In the genomic region with DNA sequence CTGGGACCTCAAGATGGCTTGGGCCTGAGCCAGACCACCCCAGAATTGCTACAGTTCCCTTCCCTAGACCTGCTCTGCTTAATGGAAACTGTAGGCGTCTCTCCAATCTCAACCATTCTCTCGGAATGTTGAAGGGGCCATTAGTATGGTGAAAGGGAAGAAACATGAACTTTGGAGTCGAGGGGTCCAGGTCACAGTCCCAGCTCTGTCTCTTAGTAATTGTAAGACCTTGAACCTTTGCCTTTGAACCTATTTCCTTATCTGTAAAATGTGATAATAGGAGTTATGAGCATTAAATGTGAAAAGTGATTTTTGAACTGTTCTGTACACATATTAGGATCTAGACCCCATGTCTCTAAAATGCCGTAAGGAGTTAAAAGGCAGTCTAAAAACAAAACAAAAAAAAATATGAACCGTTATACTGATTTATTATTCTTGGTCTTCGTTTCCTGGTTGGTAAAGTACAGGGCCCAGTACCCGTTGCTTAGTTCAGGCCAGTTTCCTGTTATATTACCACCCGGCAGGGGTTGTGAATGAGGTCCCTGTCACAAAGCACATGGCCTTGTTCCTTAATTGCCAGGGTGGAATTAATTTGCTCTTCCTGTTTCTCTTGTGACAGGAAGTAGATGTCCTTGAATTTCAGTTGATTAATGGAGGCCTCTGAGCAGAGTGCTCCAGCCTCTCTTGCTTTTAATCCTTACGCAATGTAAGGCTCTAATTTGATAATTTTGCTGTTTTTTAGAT, we compare ENCODE assay signal across 13 cellular contexts. TPM values are rescaled to one million over a fixed set of nuclear protein-coding genes. Genes with fewer than 3 reads are reported as not detected.
DNase-seq lines count a peak whose midpoint lies in the region; TF ChIP-seq lines count a peak whose summit lies in the region.
"Had no signal": no experiment of that assay in that cellular context is flagged by ENCODE, and none has a peak within 500 bp of the region (broad histone marks: within the 10 kb centered on the region; RNA-seq: fewer than 3 reads in every experiment).

No MANE protein-coding gene starts in this region.

- POLR2A ChIA-PET in OCI-LY7 (lab: Charles Lee), result no interaction called here

- H3K4me1 ChIP-seq in OCI-LY7 (ENCODE audit: insufficient read depth, low read length, poor library complexity, severe bottlenecking), result no peaks in the 10 kb centered on the region
- H3K4me1 ChIP-seq in right atrium auricular region, result no peaks in the 10 kb centered on the region

- CTCF ChIA-PET in OCI-LY7 (lab: Charles Lee; ENCODE audit: unreplicated experiment), result no interaction called here

- no peak overlapping the region for H3K4me3 Mint-ChIP-seq in glutamatergic neuron (ENCODE audit: unreplicated experiment)

- H3K4me3 ChIP-seq in OCI-LY7 (ENCODE audit: low read depth, low read length, poor library complexity, severe bottlenecking), result no peak overlapping the region
- H3K4me3 ChIP-seq in right atrium auricular region, result no peak overlapping the region

- BruUV-seq in OCI-LY7 (replicated peaks; lab: Mats Ljungman, UMichigan), result no TSS peak

- H3K27ac ChIP-seq in OCI-LY7 (ENCODE audit: low read depth, low read length, poor library complexity, severe bottlenecking), result no peak overlapping the region
- no peak overlapping the region for H3K27ac ChIP-seq in right atrium auricular region

- intact Hi-C loops in OCI-LY7 (cut with micrococcal nuclease; ENCODE audit: unreplicated experiment), result no loop called here

- H3K79me2 ChIP-seq in OCI-LY7 (ENCODE audit: insufficient read depth, low read depth, low read length), result no peaks in the 10 kb centered on the region

- no peaks in the 10 kb centered on the region for H4K20me1 ChIP-seq in OCI-LY7 (ENCODE audit: insufficient read depth, low read length)

- peaks cover 2% of the 10 kb centered on the region for H3K27me3 Mint-ChIP-seq in glutamatergic neuron (ENCODE audit: unreplicated experiment)

- no peak overlapping the region for H2AFZ ChIP-seq in OCI-LY7 (ENCODE audit: low read length)

- H3K9me3 Mint-ChIP-seq in glutamatergic neuron (ENCODE audit: unreplicated experiment), result peaks cover 3% of the 10 kb centered on the region

- TF ChIP-seq CTCF in OCI-LY7 (conservative IDR thresholded peaks at IDR 0.05; ENCODE audit: low read length), result no peak
- no peak for TF ChIP-seq CTCF in right atrium auricular region (IDR thresholded peaks at IDR 0.05)
- no peak for TF ChIP-seq CTCF in glutamatergic neuron (IDR thresholded peaks at IDR 0.05; ENCODE audit: partially characterized antibody, unreplicated experiment)

- no peaks in the 10 kb centered on the region for H3K9me2 ChIP-seq in OCI-LY7 (ENCODE audit: insufficient read depth, low read length)

- H3K27me3 ChIP-seq in right atrium auricular region, result no peaks in the 10 kb centered on the region

- H3K9me3 ChIP-seq in OCI-LY7 (ENCODE audit: low read length) (no peaks in the 10 kb centered on the region), right atrium auricular region (no peaks in the 10 kb centered on the region)

- no peak overlapping the region for H3K27ac Mint-ChIP-seq in glutamatergic neuron (ENCODE audit: unreplicated experiment)

- no peaks in the 10 kb centered on the region for H3K36me3 ChIP-seq in OCI-LY7 (ENCODE audit: insufficient read depth, low read length)
- peaks cover 6% of the 10 kb centered on the region for H3K36me3 ChIP-seq in right atrium auricular region

- H3K4me2 ChIP-seq in OCI-LY7 (ENCODE audit: low read length), result no peak overlapping the region

- DNase-seq in Kasumi-1 (lab: John Stamatoyannopoulos, UW), result peak; percentile 88 to 92
- DNase-seq in OCI-LY7 (ENCODE audit: low spot score), result peak; percentile 5
- peak; percentile 47 for DNase-seq in right atrium auricular region (ENCODE audit: low spot score)
- DNase-seq in pons (ENCODE audit: low spot score), result peak; percentile 5
- no peak for DNase-seq in NCI-H1105 (lab: John Stamatoyannopoulos, UW)
- DNase-seq in glutamatergic neuron, result no peak
- no peak for DNase-seq in COLO829 (ENCODE audit: low spot score)
- DNase-seq: Calu3; H7; NCI-H2227 treated with DMSO at 0.1 percent for 48 hours; stimulated activated CD4-positive, alpha-beta T cell treated with anti-CD3 and anti-CD28 coated beads, Interleukin-12 subunit alpha, Interleukin-12 subunit beta, amount 100 ng/mL, for 4 hours had no signal

- peaks cover 5% of the 10 kb centered on the region for H3K4me1 Mint-ChIP-seq in glutamatergic neuron (ENCODE audit: low read depth, unreplicated experiment)

- no peaks in the 10 kb centered on the region for H3K36me3 Mint-ChIP-seq in glutamatergic neuron (ENCODE audit: unreplicated experiment)

RNA-seq across cellular contexts. Expression of gene TCEANC2, which starts 42.3 kb away (rescaled TPM):
- 4.9 and 5.1 TPM in 2 replicates for total RNA-seq in OCI-LY7 (2014; rRNA removed; shearing (Covaris generic))
- total RNA-seq in OCI-LY7 (2022), result 9.5 and 10.4 TPM in 2 replicates
- 1 to 10 TPM; 3.3 to 5.6 TPM for total RNA-seq in right atrium auricular region
- total RNA-seq in glutamatergic neuron (ENCODE audit: unreplicated experiment), result 10.7 TPM

RNA-seq across cellular contexts. Expression of gene TMEM59, which starts 42.7 kb away (rescaled TPM):
- 74.5 and 76.7 TPM in 2 replicates for total RNA-seq in OCI-LY7 (2014; rRNA removed; shearing (Covaris generic))
- total RNA-seq in OCI-LY7 (2022) (94.5 and 95.4 TPM in 2 replicates), right atrium auricular region (100 to 1,000 TPM; 277 to 390 TPM), glutamatergic neuron (ENCODE audit: unreplicated experiment) (309 TPM)

RNA-seq across cellular contexts. Expression of gene CDCP2, which starts 57.1 kb away (rescaled TPM):
- total RNA-seq in OCI-LY7 (2014; rRNA removed; shearing (Covaris generic)), result 0.09 TPM in 1 of 2 replicates, not detected in the other
- total RNA-seq in OCI-LY7 (2022) (0.26 TPM in 1 of 2 replicates, not detected in the other), right atrium auricular region (not detected), glutamatergic neuron (ENCODE audit: unreplicated experiment) (not detected)
- total RNA-seq: activated CD8-positive, alpha-beta memory T cell treated with anti-CD3 and anti-CD28 coated beads for 36 hours; Calu3; glomerular endothelial cell; H7 had no signal

Comparison
In these comparisons a context has a peak if more than half of its experiments do, and no peak if none do; other contexts are left out.
1. DNase-seq: peak in Kasumi-1 (2 of 2), OCI-LY7 (single experiment), right atrium auricular region (single experiment) and pons (single experiment); none in NCI-H1105 (single experiment), glutamatergic neuron (single experiment) and COLO829 (single experiment).